15 cellular contexts compared by ENCODE assay signal in the genomic region with DNA sequence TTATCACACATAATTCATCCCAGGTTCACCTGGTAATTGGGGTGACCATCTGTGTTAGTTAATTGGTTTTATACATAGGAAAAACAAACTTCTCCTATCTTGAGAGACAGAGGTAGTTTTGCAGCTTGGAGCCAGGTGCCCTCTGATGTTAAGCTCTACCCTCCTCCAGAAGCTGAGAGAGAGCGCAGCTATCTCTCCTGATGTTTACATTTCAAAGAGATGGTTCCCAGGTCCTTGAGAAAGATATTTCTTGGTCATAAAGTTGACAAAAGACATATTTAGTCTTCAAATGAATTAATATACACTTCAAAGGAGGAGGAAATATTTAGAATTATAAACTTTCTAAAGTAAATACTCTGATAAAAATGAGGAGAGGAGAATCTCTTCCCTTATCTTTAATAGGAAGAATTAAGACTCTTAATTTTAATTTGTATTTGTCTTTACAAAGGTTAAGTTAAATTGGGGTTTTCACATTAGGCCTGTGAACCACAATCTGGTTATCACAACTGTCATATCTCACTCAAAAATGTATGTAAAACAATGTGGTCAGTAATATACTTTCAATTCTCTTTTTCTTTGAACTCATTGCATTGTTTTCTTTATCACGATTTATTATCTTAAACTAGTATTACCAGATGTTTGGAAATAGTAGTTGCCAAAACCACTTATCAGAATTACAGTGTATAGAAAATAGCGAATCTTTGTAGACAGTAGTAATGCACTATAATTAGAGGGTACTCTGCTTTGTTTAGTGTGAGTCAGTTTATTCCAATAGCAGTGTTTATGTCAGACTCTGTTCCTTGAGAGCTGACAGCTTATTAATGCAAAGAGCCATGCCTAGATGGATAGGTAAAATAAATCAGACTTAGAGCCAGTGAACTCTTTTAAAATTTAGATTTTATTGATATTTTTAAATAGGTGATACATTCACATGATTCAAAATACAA. TPM values are rescaled to one million over a fixed set of nuclear protein-coding genes. Genes with fewer than 3 reads are reported as not detected.
DNase-seq lines count a peak whose midpoint lies in the region; ATAC-seq, FAIRE-seq and TF ChIP-seq lines count a peak whose summit lies in the region.
"Had no signal": no experiment of that assay in that cellular context is flagged by ENCODE, and none has a peak within 500 bp of the region (broad histone marks: within the 10 kb centered on the region; RNA-seq: fewer than 3 reads in every experiment).

No MANE protein-coding gene starts in this region.

- no peak overlapping the region for H3K27ac Mint-ChIP-seq in astrocyte (ENCODE audit: unreplicated experiment)

- H3K4me3 ChIP-seq in astrocyte (ENCODE audit: insufficient read depth, low read depth, low read length) = no peak overlapping the region
- H3K4me3 ChIP-seq: breast epithelium, SK-N-MC, skin epidermis had no signal

- H3K27ac ChIP-seq in astrocyte (ENCODE audit: low read depth, low read length) = no peak overlapping the region
- H3K27ac ChIP-seq: breast epithelium, SK-N-MC, skin epidermis had no signal

- H3K4me3 Mint-ChIP-seq in astrocyte (ENCODE audit: unreplicated experiment) = no peak overlapping the region

- no peaks in the 10 kb centered on the region for H4K20me1 ChIP-seq in astrocyte (ENCODE audit: insufficient read depth, low read length)

- no peaks in the 10 kb centered on the region for H3K79me2 ChIP-seq in astrocyte (ENCODE audit: insufficient read depth, low read length)

- FAIRE-seq in astrocyte (lab: Jason Lieb, UNC) = peak; percentile 34
- FAIRE-seq: frontal cortex, H54 had no signal

- peak; percentile 4 for DNase-seq in HT-29 (ENCODE audit: low spot score)
- DNase-seq in astrocyte (ENCODE audit: low read depth) = no peak
- DNase-seq in amniotic stem cell (lab: John Stamatoyannopoulos, UW) = no peak
- no peak for DNase-seq in stimulated activated CD4-positive, alpha-beta T cell treated with anti-CD3 and anti-CD28 coated beads, Interleukin-1b, Interleukin-23, amount 100 ng/mL, for 48 hours
- DNase-seq in NK-92 treated with Interleukin-12 subunit alpha and Interleukin-12 subunit beta, amount 100 ng/mL, for 24 hours (lab: John Stamatoyannopoulos, UW) = no peak

- no peak overlapping the region for H3K4me2 ChIP-seq in astrocyte (ENCODE audit: low read length)

- no peak overlapping the region for H2AFZ ChIP-seq in astrocyte (ENCODE audit: low read depth, low read length)

- no peak overlapping the region for H3K9ac ChIP-seq in astrocyte (ENCODE audit: low read length)

- no peaks in the 10 kb centered on the region for H3K27me3 ChIP-seq in astrocyte (ENCODE audit: insufficient read depth, low read length)
- H3K27me3 ChIP-seq: breast epithelium had no signal

- peaks cover 2% of the 10 kb centered on the region for H3K9me3 Mint-ChIP-seq in astrocyte (ENCODE audit: unreplicated experiment)

- no peak for TF ChIP-seq CTCF in astrocyte (IDR thresholded peaks at IDR 0.05; ENCODE audit: insufficient read depth, low read depth, low read length)

- H3K4me1 ChIP-seq in astrocyte (ENCODE audit: insufficient read depth, low read length) = no peaks in the 10 kb centered on the region
- H3K4me1 ChIP-seq: breast epithelium had no signal

- H3K36me3 Mint-ChIP-seq in astrocyte (ENCODE audit: low read depth, unreplicated experiment) = no peaks in the 10 kb centered on the region

- H3K9me3 ChIP-seq in astrocyte (ENCODE audit: insufficient read depth, low read depth, low read length) = no peaks in the 10 kb centered on the region

- no peaks in the 10 kb centered on the region for H3K4me1 Mint-ChIP-seq in astrocyte (ENCODE audit: low read depth, unreplicated experiment)

- ATAC-seq in GM18867 (IDR thresholded peaks at IDR 0.05; ENCODE audit: unreplicated experiment) (peak; percentile 92), HG02623 (IDR thresholded peaks at IDR 0.05; ENCODE audit: unreplicated experiment) (peak; percentile 80), SK-N-SH treated with all-trans-retinoic acid at 6 μM for 48 hours (no peak)

- no peaks in the 10 kb centered on the region for H3K27me3 Mint-ChIP-seq in astrocyte (ENCODE audit: low read depth, unreplicated experiment)

- H3K36me3 ChIP-seq in astrocyte (ENCODE audit: insufficient read depth, low read length) = no peaks in the 10 kb centered on the region
- H3K36me3 ChIP-seq: breast epithelium had no signal

TF ChIP-seq in SK-N-SH treated with all-trans-retinoic acid at 6 μM for 48 hours, 23 proteins besides CTCF, POLR2A, EP300 and RAD21:
- no peak for TF ChIP-seq ISL1 (CRISPR knock-in tag; IDR thresholded peaks at IDR 0.05)
- no peak for TF ChIP-seq PPARA (CRISPR knock-in tag; IDR thresholded peaks at IDR 0.05; ENCODE audit: borderline replicate concordance)
- TF ChIP-seq TOX (CRISPR knock-in tag; IDR thresholded peaks at IDR 0.05; ENCODE audit: borderline replicate concordance) = no peak
- no peak for TF ChIP-seq TCF4 (CRISPR knock-in tag; IDR thresholded peaks at IDR 0.05; ENCODE audit: borderline replicate concordance)
- TF ChIP-seq RARB (CRISPR knock-in tag; IDR thresholded peaks at IDR 0.05) = no peak
- TF ChIP-seq SNAI2 (CRISPR knock-in tag; IDR thresholded peaks at IDR 0.05) = no peak
- no peak for TF ChIP-seq ZC3H10 (CRISPR knock-in tag; IDR thresholded peaks at IDR 0.05)
- TF ChIP-seq, protein P1, sequence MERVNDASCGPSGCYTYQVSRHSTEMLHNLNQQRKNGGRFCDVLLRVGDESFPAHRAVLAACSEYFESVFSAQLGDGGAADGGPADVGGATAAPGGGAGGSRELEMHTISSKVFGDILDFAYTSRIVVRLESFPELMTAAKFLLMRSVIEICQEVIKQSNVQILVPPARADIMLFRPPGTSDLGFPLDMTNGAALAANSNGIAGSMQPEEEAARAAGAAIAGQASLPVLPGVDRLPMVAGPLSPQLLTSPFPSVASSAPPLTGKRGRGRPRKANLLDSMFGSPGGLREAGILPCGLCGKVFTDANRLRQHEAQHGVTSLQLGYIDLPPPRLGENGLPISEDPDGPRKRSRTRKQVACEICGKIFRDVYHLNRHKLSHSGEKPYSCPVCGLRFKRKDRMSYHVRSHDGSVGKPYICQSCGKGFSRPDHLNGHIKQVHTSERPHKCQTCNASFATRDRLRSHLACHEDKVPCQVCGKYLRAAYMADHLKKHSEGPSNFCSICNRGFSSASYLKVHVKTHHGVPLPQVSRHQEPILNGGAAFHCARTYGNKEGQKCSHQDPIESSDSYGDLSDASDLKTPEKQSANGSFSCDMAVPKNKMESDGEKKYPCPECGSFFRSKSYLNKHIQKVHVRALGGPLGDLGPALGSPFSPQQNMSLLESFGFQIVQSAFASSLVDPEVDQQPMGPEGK (CRISPR knock-in tag; IDR thresholded peaks at IDR 0.05; ENCODE audit: borderline replicate concordance) = no peak
- TF ChIP-seq, protein P2, sequence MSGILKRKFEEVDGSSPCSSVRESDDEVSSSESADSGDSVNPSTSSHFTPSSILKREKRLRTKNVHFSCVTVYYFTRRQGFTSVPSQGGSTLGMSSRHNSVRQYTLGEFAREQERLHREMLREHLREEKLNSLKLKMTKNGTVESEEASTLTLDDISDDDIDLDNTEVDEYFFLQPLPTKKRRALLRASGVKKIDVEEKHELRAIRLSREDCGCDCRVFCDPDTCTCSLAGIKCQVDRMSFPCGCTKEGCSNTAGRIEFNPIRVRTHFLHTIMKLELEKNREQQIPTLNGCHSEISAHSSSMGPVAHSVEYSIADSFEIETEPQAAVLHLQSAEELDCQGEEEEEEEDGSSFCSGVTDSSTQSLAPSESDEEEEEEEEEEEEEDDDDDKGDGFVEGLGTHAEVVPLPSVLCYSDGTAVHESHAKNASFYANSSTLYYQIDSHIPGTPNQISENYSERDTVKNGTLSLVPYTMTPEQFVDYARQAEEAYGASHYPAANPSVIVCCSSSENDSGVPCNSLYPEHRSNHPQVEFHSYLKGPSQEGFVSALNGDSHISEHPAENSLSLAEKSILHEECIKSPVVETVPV (CRISPR knock-in tag; IDR thresholded peaks at IDR 0.05) = no peak
- TF ChIP-seq ZFP3 (CRISPR knock-in tag; IDR thresholded peaks at IDR 0.05) = no peak
- no peak for TF ChIP-seq ZNF8 (CRISPR knock-in tag; IDR thresholded peaks at IDR 0.05)
- TF ChIP-seq ARNTL (CRISPR knock-in tag; IDR thresholded peaks at IDR 0.05; ENCODE audit: borderline replicate concordance, low read depth) = no peak
- TF ChIP-seq CSDC2 (CRISPR knock-in tag; IDR thresholded peaks at IDR 0.05) = no peak
- TF ChIP-seq OSR1 (CRISPR knock-in tag; IDR thresholded peaks at IDR 0.05) = no peak
- TF ChIP-seq, protein P3, sequence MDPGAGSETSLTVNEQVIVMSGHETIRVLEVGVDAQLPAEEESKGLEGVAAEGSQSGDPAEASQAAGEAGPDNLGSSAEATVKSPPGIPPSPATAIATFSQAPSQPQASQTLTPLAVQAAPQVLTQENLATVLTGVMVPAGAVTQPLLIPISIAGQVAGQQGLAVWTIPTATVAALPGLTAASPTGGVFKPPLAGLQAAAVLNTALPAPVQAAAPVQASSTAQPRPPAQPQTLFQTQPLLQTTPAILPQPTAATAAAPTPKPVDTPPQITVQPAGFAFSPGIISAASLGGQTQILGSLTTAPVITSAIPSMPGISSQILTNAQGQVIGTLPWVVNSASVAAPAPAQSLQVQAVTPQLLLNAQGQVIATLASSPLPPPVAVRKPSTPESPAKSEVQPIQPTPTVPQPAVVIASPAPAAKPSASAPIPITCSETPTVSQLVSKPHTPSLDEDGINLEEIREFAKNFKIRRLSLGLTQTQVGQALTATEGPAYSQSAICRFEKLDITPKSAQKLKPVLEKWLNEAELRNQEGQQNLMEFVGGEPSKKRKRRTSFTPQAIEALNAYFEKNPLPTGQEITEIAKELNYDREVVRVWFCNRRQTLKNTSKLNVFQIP (CRISPR knock-in tag; IDR thresholded peaks at IDR 0.05; ENCODE audit: borderline replicate concordance, low read depth) = no peak
- no peak for TF ChIP-seq BACH2 (CRISPR knock-in tag; IDR thresholded peaks at IDR 0.05; ENCODE audit: borderline replicate concordance)

RNA-seq across cellular contexts. Expression of a gene that starts 26.7 kb away (rescaled TPM):
- not detected in 2 replicates for total RNA-seq in HT-29 (2014; rRNA removed; shearing (Covaris generic))
- not detected in 2 replicates for total RNA-seq in astrocyte
- total RNA-seq: activated CD8-positive, alpha-beta memory T cell treated with anti-CD3 and anti-CD28 coated beads for 36 hours; frontal cortex; mononuclear cell had no signal

RNA-seq across cellular contexts. Expression of a gene that starts 30.2 kb away (rescaled TPM):
- total RNA-seq in HT-29 (2014; rRNA removed; shearing (Covaris generic)) = not detected in 2 replicates
- total RNA-seq in astrocyte = not detected in 2 replicates
- total RNA-seq: activated CD8-positive, alpha-beta memory T cell treated with anti-CD3 and anti-CD28 coated beads for 36 hours; breast epithelium; mononuclear cell had no signal

RNA-seq across cellular contexts. Expression of a gene that starts 44.4 kb away (rescaled TPM):
- not detected in 2 replicates for total RNA-seq in HT-29 (2014; rRNA removed; shearing (Covaris generic))
- not detected in 2 replicates for total RNA-seq in astrocyte
- total RNA-seq: activated CD8-positive, alpha-beta memory T cell treated with anti-CD3 and anti-CD28 coated beads for 36 hours; breast epithelium; frontal cortex; mononuclear cell had no signal
